Comparison of ENCODE assay signal across 1 cellular context in the genomic region with DNA sequence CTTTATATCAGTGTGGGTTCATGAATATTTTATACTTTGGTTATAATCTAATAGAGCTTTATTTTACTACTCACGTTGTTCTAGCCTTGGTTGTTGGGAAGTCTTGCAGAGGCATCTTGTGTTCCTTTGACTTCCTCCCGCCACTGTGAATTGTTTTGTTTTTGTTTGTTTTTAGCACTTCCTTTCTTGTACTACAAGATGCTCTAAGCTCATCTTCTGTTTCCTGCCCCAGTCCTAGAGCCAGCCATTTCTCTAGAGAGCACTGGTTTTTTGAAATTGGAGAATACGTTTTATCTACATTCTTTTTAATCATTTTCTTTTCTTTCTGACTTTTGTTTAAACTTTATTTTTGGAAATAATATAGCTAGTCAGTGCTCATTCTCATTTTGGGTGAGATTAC.
TF ChIP-seq lines count a peak whose summit lies in the region.

No MANE protein-coding gene starts in this region.

TF ChIP-seq in WTC11, 78 proteins besides CTCF, POLR2A, EP300 and RAD21 (continued from another document):
- TF ChIP-seq, protein P1, sequence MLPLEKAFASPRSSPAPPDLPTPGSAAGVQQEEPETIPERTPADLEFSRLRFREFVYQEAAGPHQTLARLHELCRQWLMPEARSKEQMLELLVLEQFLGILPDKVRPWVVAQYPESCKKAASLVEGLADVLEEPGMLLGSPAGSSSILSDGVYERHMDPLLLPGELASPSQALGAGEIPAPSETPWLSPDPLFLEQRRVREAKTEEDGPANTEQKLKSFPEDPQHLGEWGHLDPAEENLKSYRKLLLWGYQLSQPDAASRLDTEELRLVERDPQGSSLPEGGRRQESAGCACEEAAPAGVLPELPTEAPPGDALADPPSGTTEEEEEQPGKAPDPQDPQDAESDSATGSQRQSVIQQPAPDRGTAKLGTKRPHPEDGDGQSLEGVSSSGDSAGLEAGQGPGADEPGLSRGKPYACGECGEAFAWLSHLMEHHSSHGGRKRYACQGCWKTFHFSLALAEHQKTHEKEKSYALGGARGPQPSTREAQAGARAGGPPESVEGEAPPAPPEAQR (CRISPR knock-in tag; IDR thresholded peaks at IDR 0.05), result no peak
